Comparison of ENCODE assay signal across 1 cellular context in genomic region chr7:131692131-131692960, GRCh38.
TF ChIP-seq lines count a peak whose summit lies in the region.

No MANE protein-coding gene starts in this region.

TF ChIP-seq in K562, 482 proteins besides CTCF, POLR2A, EP300 and RAD21 (continued from another document and continues in another):
- no peak for TF ChIP-seq IRF9 (tag; IDR thresholded peaks at IDR 0.05)
- no peak for TF ChIP-seq MLLT1 (IDR thresholded peaks at IDR 0.05)
- TF ChIP-seq NUFIP1 (IDR thresholded peaks at IDR 0.05; ENCODE audit: partially characterized antibody): no peak
- TF ChIP-seq EP400 (IDR thresholded peaks at IDR 0.05): no peak
- TF ChIP-seq TOE1 (IDR thresholded peaks at IDR 0.05; ENCODE audit: borderline replicate concordance): no peak
- TF ChIP-seq TOE1 (CRISPR knock-in tag; IDR thresholded peaks at IDR 0.05; ENCODE audit: borderline replicate concordance, low read depth): no peak
- no peak for TF ChIP-seq PHF21A (IDR thresholded peaks at IDR 0.05; ENCODE audit: borderline replicate concordance, low read depth)
- TF ChIP-seq ZBTB12 (CRISPR knock-in tag; IDR thresholded peaks at IDR 0.05): no peak
- peak; percentile 76 for TF ChIP-seq C11orf30 (IDR thresholded peaks at IDR 0.05; ENCODE audit: low read depth)
- no peak for TF ChIP-seq MIER1 (IDR thresholded peaks at IDR 0.05; ENCODE audit: low read depth)
- peak; percentile 11 for TF ChIP-seq ZFP36 (IDR thresholded peaks at IDR 0.05; ENCODE audit: low read depth, low read length, partially characterized antibody)
- peak in 1 of 2 experiments; percentile 57; a peak in 1 of 4 replicates for TF ChIP-seq MAZ (CRISPR knock-in tag; conservative IDR thresholded peaks at IDR 0.05 in 1 of 2, IDR thresholded peaks at IDR 0.05 in 1 of 2)
- no peak for TF ChIP-seq ATF1 (CRISPR knock-in tag; IDR thresholded peaks at IDR 0.05)
- TF ChIP-seq ATF1 (tag; IDR thresholded peaks at IDR 0.05): peak; percentile 62; the same call in 1 of the 2 replicates
- no peak for TF ChIP-seq NCOA1 (IDR thresholded peaks at IDR 0.05; ENCODE audit: low read depth)
- peak; percentile 34; the same call in 1 of the 2 replicates for TF ChIP-seq MTA3 (IDR thresholded peaks at IDR 0.05; ENCODE audit: borderline replicate concordance)
- peak; percentile 41 for TF ChIP-seq USF1 (CRISPR knock-in tag; IDR thresholded peaks at IDR 0.05)
- TF ChIP-seq ZKSCAN1 (IDR thresholded peaks at IDR 0.05; ENCODE audit: low read depth, low read length): 0 out of 2 replicates have a peak, but pooled peaks have one; percentile 17
- no peak for TF ChIP-seq HLTF (IDR thresholded peaks at IDR 0.05)
- TF ChIP-seq ZNF507 (tag; conservative IDR thresholded peaks at IDR 0.05): no peak
- TF ChIP-seq SP1 (CRISPR knock-in tag; IDR thresholded peaks at IDR 0.05): no peak
- no peak for TF ChIP-seq SOX6 (IDR thresholded peaks at IDR 0.05)
- peak; percentile 16 for TF ChIP-seq HMGN3 (IDR thresholded peaks at IDR 0.05; ENCODE audit: borderline replicate concordance, extremely low read depth, insufficient read length, low read depth, low read length)
- no peak for TF ChIP-seq SIN3A (IDR thresholded peaks at IDR 0.05; ENCODE audit: borderline replicate concordance in 2 of 2, control insufficient read depth in 1 of 2, low read depth in 2 of 2, low read length in 2 of 2)
- TF ChIP-seq ELF2 (CRISPR knock-in tag; IDR thresholded peaks at IDR 0.05): 0 out of 2 replicates have a peak, but pooled peaks have one; percentile 46
- no peak for TF ChIP-seq BRF2 (IDR thresholded peaks at IDR 0.05; ENCODE audit: borderline replicate concordance, insufficient read depth, insufficient read length)
- no peak for TF ChIP-seq SIX5 (IDR thresholded peaks at IDR 0.05; ENCODE audit: borderline replicate concordance in 1 of 2, insufficient read depth in 1 of 2, low read depth in 1 of 2, low read length in 2 of 2)
- no peak for TF ChIP-seq SUPT5H (IDR thresholded peaks at IDR 0.05)
- no peak for TF ChIP-seq SIRT6 (IDR thresholded peaks at IDR 0.05; ENCODE audit: low read depth, low read length)
- TF ChIP-seq ZBTB7A (IDR thresholded peaks at IDR 0.05; ENCODE audit: borderline replicate concordance, control insufficient read depth, low read depth, low read length): peak; percentile 70; the same call in 1 of the 2 replicates
- no peak for TF ChIP-seq ZNF586 (CRISPR knock-in tag; conservative IDR thresholded peaks at IDR 0.05)
- TF ChIP-seq ATF4 (CRISPR knock-in tag; IDR thresholded peaks at IDR 0.05): no peak
- TF ChIP-seq ZNF143 (CRISPR knock-in tag; IDR thresholded peaks at IDR 0.05): peak; percentile 55
- no peak for TF ChIP-seq CHD1 (IDR thresholded peaks at IDR 0.05; ENCODE audit: low read length)
- no peak for TF ChIP-seq RBM25 (IDR thresholded peaks at IDR 0.05; ENCODE audit: low read depth, low read length, severe bottlenecking)
- TF ChIP-seq MEIS2 (IDR thresholded peaks at IDR 0.05; ENCODE audit: partially characterized antibody): peak; percentile 37
- TF ChIP-seq ZNF644 (tag; IDR thresholded peaks at IDR 0.05; ENCODE audit: low read depth): no peak
- no peak for TF ChIP-seq ZBTB40 (IDR thresholded peaks at IDR 0.05)
- 0 out of 2 replicates have a peak, but pooled peaks have one; percentile 15 for TF ChIP-seq ZBTB40 (CRISPR knock-in tag; IDR thresholded peaks at IDR 0.05)
- TF ChIP-seq SNAPC5 (CRISPR knock-in tag; IDR thresholded peaks at IDR 0.05): no peak
- TF ChIP-seq HNRNPH1 (optimal IDR thresholded peaks at IDR 0.05; ENCODE audit: low read depth, low read length): no peak
- TF ChIP-seq CTCFL (IDR thresholded peaks at IDR 0.05; ENCODE audit: borderline replicate concordance, insufficient read depth, low read depth, low read length, poor library complexity, severe bottlenecking): peak; percentile 58
- no peak for TF ChIP-seq ZNF584 (CRISPR knock-in tag; IDR thresholded peaks at IDR 0.05; ENCODE audit: low read depth)
- no peak for TF ChIP-seq POU5F1 (IDR thresholded peaks at IDR 0.05; ENCODE audit: borderline replicate concordance, low read depth, low read length, partially characterized antibody)
- TF ChIP-seq CREM (IDR thresholded peaks at IDR 0.05; ENCODE audit: low read depth): peak; percentile 68
- no peak for TF ChIP-seq CBFA2T3 (IDR thresholded peaks at IDR 0.05)
- no peak for TF ChIP-seq POLR2H (tag; IDR thresholded peaks at IDR 0.05; ENCODE audit: low read depth)
- TF ChIP-seq KAT2B (IDR thresholded peaks at IDR 0.05; ENCODE audit: low read depth, low read length): no peak
- no peak for TF ChIP-seq TSC22D4 (tag; IDR thresholded peaks at IDR 0.05)
- no peak for TF ChIP-seq ZNF12 (CRISPR knock-in tag; IDR thresholded peaks at IDR 0.05)
- no peak for TF ChIP-seq PHTF2 (CRISPR knock-in tag; IDR thresholded peaks at IDR 0.05)
- no peak; the same call in 1 of the 2 replicates for TF ChIP-seq CHD2 (IDR thresholded peaks at IDR 0.05; ENCODE audit: low read depth, low read length)
- TF ChIP-seq SMAD1 (IDR thresholded peaks at IDR 0.05; ENCODE audit: low read depth, low read length, partially characterized antibody): no peak
- no peak for TF ChIP-seq ILK (tag; IDR thresholded peaks at IDR 0.05; ENCODE audit: borderline replicate concordance, low read depth)
- TF ChIP-seq DMBX1 (CRISPR knock-in tag; IDR thresholded peaks at IDR 0.05; ENCODE audit: borderline replicate concordance): no peak
